In the genomic region with DNA sequence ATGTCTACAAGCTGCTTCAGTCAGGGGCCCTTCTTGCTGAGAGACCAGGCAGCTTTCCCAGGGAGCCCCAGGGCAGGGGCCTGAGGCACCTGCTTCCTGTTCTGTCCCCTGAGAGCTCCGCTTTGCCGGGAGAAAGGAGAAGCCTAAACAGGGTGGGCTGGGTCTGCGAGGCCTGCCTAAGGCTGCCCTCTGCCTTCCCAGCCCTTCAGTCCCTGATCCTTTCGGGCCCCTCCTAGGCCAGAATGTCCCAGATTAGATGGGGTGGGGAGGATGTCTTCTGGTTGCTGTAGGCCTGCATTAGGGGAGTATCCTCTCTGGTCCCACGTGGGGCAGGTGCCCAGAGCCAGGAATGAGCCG, we compare ENCODE assay signal across 10 cellular contexts.
DNase-seq lines count a peak whose midpoint lies in the region; ATAC-seq and TF ChIP-seq lines count a peak whose summit lies in the region.
"Had no signal": no experiment of that assay in that cellular context is flagged by ENCODE, and none has a peak within 500 bp of the region (broad histone marks: within the 10 kb centered on the region; RNA-seq: fewer than 3 reads in every experiment).

No MANE protein-coding gene starts in this region.

- H4K20me1 ChIP-seq in SK-N-SH (ENCODE audit: insufficient read depth) (no peaks in the 10 kb centered on the region), PC-9 (ENCODE audit: insufficient read depth) (no peaks in the 10 kb centered on the region)

- H3K9me2 ChIP-seq in SK-N-SH (no peaks in the 10 kb centered on the region), PC-9 (ENCODE audit: insufficient read depth) (no peaks in the 10 kb centered on the region)

- POLR2A ChIA-PET in SK-N-SH (lab: Yijun Ruan, JAX) = interaction anchor here (1.1 kb wide), 1 partner anchor 10 kb away, joined by 4 read pairs; no protein-coding TSS in a partner anchor
- POLR2A ChIA-PET in PC-9 (lab: Charles Lee; ENCODE audit: unreplicated experiment) = no interaction called here

- peak overlapping the region in 1 of 2 experiments; percentile 95; a peak in 2 of 4 replicates for H3K27ac ChIP-seq in SK-N-SH (ENCODE audit: low read depth in 2 of 2, low read length in 1 of 2)
- no peak overlapping the region for H3K27ac ChIP-seq in PC-9
- H3K27ac ChIP-seq in iPS DF 6.9 (ENCODE audit: low read length) = peak overlapping the region; percentile 58
- peak overlapping the region in 2 of 3 donors; percentile 51 to 93 for H3K27ac ChIP-seq in thyroid gland

- CTCF ChIA-PET in SK-N-SH (lab: Yijun Ruan, JAX) (interaction anchor here (1.1 to 4.0 kb wide), 8 partner anchors 9 to 189 kb away, joined by 3 to 33 read pairs (median 8); no protein-coding TSS in a partner anchor), PC-9 (lab: Charles Lee) (interaction anchor here (0.5 kb wide), 1 partner anchor 195 kb away, joined by 3 read pairs; no protein-coding TSS in a partner anchor)

- no peak for TF ChIP-seq CTCF in SK-N-SH (IDR thresholded peaks at IDR 0.05)
- no peak for TF ChIP-seq CTCF in PC-9 (conservative IDR thresholded peaks at IDR 0.05)
- TF ChIP-seq CTCF in thyroid gland (IDR thresholded peaks at IDR 0.05) = no peak

- no peak for TF ChIP-seq POLR2A in thyroid gland (IDR thresholded peaks at IDR 0.05)

- no peak overlapping the region for H3K4me3 ChIP-seq in SK-N-SH (ENCODE audit: low read depth in 2 of 2, low read length in 1 of 2)
- H3K4me3 ChIP-seq in PC-9 = peak overlapping the region; percentile 42; the same call in 1 of the 2 replicates
- H3K4me3 ChIP-seq in iPS DF 6.9 (ENCODE audit: low read length) = no peak overlapping the region
- no peak overlapping the region for H3K4me3 ChIP-seq in thyroid gland (replicated peaks in 1 of 3)

- WGBS in SK-N-SH (ENCODE audit: low lambda C conversion rate) = no CpG with 5 or more reads among the region's 6 CpGs
- WGBS in iPS DF 6.9 (ENCODE audit: insufficient coverage, insufficient read length) = no CpG with 5 or more reads among the region's 6 CpGs
- 35 to 51% methylated on average over 6 of the region's 6 CpGs for WGBS in thyroid gland, 2 donors

- H3K9ac ChIP-seq in SK-N-SH = no peak overlapping the region

- H2AFZ ChIP-seq in SK-N-SH (ENCODE audit: low read depth) (no peak overlapping the region), PC-9 (no peak overlapping the region)

- H3K27me3 ChIP-seq in SK-N-SH (ENCODE audit: insufficient read depth) = no peaks in the 10 kb centered on the region
- H3K27me3 ChIP-seq in PC-9 (ENCODE audit: insufficient read depth, low read depth) = no peaks in the 10 kb centered on the region
- no peaks in the 10 kb centered on the region for H3K27me3 ChIP-seq in iPS DF 6.9 (ENCODE audit: control insufficient read depth, insufficient read depth, low read length)
- H3K27me3 ChIP-seq in thyroid gland = no peaks in the 10 kb centered on the region

- TF ChIP-seq EP300 in SK-N-SH (IDR thresholded peaks at IDR 0.05; ENCODE audit: borderline replicate concordance in 1 of 2, low read depth in 1 of 2, low read length in 1 of 2) = no peak

- no peaks in the 10 kb centered on the region for H3K36me3 ChIP-seq in SK-N-SH (replicated peaks in 1 of 2; ENCODE audit: control insufficient read depth in 1 of 2, insufficient read depth in 2 of 2, low read length in 1 of 2)
- H3K36me3 ChIP-seq in PC-9 (ENCODE audit: low read depth) = no peaks in the 10 kb centered on the region
- no peaks in the 10 kb centered on the region for H3K36me3 ChIP-seq in iPS DF 6.9 (ENCODE audit: control insufficient read depth, insufficient read depth, low read length)
- H3K36me3 ChIP-seq in thyroid gland = no peaks in the 10 kb centered on the region

- intact Hi-C loops in PC-9 (cut with micrococcal nuclease; ENCODE audit: unreplicated experiment) = no loop called here
- intact Hi-C loops in thyroid gland (cut with DNase I) = no loop called here

- peak; percentile 33 for DNase-seq in SK-N-SH
- no peak for DNase-seq in PC-9
- DNase-seq in iPS DF 6.9 (ENCODE audit: low read depth, low spot score) = no peak
- no peak for DNase-seq in thyroid gland
- DNase-seq in stimulated activated CD4-positive, alpha-beta T cell treated with anti-CD3 and anti-CD28 coated beads, Interleukin-4, amount 100 ng/mL, for 4 hours = no peak
- DNase-seq in hypothalamus (lab: John Stamatoyannopoulos, UW) = no peak
- DNase-seq in activated CD4-positive, alpha-beta T cell treated with anti-CD3 and anti-CD28 coated beads for 48 hours = no peak
- DNase-seq: amniotic stem cell, kidney had no signal

- H3K4me1 ChIP-seq in SK-N-SH (ENCODE audit: control insufficient read depth in 1 of 2, insufficient read depth in 2 of 2, low read depth in 1 of 2, low read length in 1 of 2) (peaks cover 33 to 62% of the 10 kb centered on the region in 2 experiments), PC-9 (replicated peaks; ENCODE audit: insufficient read depth) (peaks cover 67% of the 10 kb centered on the region), iPS DF 6.9 (ENCODE audit: control insufficient read depth, insufficient read depth, low read length) (peaks cover 38% of the 10 kb centered on the region), thyroid gland (peaks cover 49 to 70% of the 10 kb centered on the region in 2 donors)

- BruUV-seq in PC-9 (replicated peaks; lab: Mats Ljungman, UMichigan) = no TSS peak

- H3K9me3 ChIP-seq in SK-N-SH = no peaks in the 10 kb centered on the region
- H3K9me3 ChIP-seq in PC-9 (ENCODE audit: insufficient read depth, low read depth) = no peaks in the 10 kb centered on the region
- H3K9me3 ChIP-seq in iPS DF 6.9 (ENCODE audit: control insufficient read depth, insufficient read depth, low read length) = no peaks in the 10 kb centered on the region
- no peaks in the 10 kb centered on the region for H3K9me3 ChIP-seq in thyroid gland

- H3K79me2 ChIP-seq in SK-N-SH (ENCODE audit: insufficient read depth) (no peaks in the 10 kb centered on the region), PC-9 (ENCODE audit: low read depth) (no peaks in the 10 kb centered on the region)

- H3K4me2 ChIP-seq in SK-N-SH = peak overlapping the region; percentile 62; the same call in 1 of the 2 replicates
- H3K4me2 ChIP-seq in PC-9 = peak overlapping the region; percentile 55

- no peaks in the 10 kb centered on the region for H3F3A ChIP-seq in SK-N-SH (replicated peaks; ENCODE audit: insufficient read depth)
- H3F3A ChIP-seq in PC-9 (ENCODE audit: insufficient read depth, low read depth) = peaks cover 49% of the 10 kb centered on the region

- ATAC-seq in SK-N-SH treated with all-trans-retinoic acid at 6 μM for 48 hours = no peak

- TF ChIP-seq RAD21 in SK-N-SH (IDR thresholded peaks at IDR 0.05; ENCODE audit: low read length) = no peak

TF ChIP-seq in SK-N-SH, 30 proteins besides CTCF, POLR2A, EP300 and RAD21:
- TF ChIP-seq RCOR1 (IDR thresholded peaks at IDR 0.05; ENCODE audit: low read length) = no peak
- TF ChIP-seq, protein P1, sequence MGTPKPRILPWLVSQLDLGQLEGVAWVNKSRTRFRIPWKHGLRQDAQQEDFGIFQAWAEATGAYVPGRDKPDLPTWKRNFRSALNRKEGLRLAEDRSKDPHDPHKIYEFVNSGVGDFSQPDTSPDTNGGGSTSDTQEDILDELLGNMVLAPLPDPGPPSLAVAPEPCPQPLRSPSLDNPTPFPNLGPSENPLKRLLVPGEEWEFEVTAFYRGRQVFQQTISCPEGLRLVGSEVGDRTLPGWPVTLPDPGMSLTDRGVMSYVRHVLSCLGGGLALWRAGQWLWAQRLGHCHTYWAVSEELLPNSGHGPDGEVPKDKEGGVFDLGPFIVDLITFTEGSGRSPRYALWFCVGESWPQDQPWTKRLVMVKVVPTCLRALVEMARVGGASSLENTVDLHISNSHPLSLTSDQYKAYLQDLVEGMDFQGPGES (IDR thresholded peaks at IDR 0.05; ENCODE audit: low read depth, low read length) = no peak

TF ChIP-seq in SK-N-SH treated with all-trans-retinoic acid at 6 μM for 48 hours, 23 proteins besides CTCF, POLR2A, EP300 and RAD21 (continues in another document):
- TF ChIP-seq ARNTL (CRISPR knock-in tag; IDR thresholded peaks at IDR 0.05; ENCODE audit: borderline replicate concordance, low read depth) = no peak
- TF ChIP-seq, protein P2, sequence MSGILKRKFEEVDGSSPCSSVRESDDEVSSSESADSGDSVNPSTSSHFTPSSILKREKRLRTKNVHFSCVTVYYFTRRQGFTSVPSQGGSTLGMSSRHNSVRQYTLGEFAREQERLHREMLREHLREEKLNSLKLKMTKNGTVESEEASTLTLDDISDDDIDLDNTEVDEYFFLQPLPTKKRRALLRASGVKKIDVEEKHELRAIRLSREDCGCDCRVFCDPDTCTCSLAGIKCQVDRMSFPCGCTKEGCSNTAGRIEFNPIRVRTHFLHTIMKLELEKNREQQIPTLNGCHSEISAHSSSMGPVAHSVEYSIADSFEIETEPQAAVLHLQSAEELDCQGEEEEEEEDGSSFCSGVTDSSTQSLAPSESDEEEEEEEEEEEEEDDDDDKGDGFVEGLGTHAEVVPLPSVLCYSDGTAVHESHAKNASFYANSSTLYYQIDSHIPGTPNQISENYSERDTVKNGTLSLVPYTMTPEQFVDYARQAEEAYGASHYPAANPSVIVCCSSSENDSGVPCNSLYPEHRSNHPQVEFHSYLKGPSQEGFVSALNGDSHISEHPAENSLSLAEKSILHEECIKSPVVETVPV (CRISPR knock-in tag; IDR thresholded peaks at IDR 0.05) = no peak
- TF ChIP-seq ZC3H10 (CRISPR knock-in tag; IDR thresholded peaks at IDR 0.05) = no peak
- TF ChIP-seq RARB (CRISPR knock-in tag; IDR thresholded peaks at IDR 0.05) = no peak
- TF ChIP-seq, protein P3, sequence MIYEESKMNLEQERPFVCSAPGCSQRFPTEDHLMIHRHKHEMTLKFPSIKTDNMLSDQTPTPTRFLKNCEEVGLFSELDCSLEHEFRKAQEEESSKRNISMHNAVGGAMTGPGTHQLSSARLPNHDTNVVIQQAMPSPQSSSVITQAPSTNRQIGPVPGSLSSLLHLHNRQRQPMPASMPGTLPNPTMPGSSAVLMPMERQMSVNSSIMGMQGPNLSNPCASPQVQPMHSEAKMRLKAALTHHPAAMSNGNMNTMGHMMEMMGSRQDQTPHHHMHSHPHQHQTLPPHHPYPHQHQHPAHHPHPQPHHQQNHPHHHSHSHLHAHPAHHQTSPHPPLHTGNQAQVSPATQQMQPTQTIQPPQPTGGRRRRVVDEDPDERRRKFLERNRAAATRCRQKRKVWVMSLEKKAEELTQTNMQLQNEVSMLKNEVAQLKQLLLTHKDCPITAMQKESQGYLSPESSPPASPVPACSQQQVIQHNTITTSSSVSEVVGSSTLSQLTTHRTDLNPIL (CRISPR knock-in tag; IDR thresholded peaks at IDR 0.05; ENCODE audit: low read depth) = no peak
- TF ChIP-seq ZNF70 (CRISPR knock-in tag; IDR thresholded peaks at IDR 0.05) = no peak
- TF ChIP-seq OSR1 (CRISPR knock-in tag; IDR thresholded peaks at IDR 0.05) = no peak
- no peak for TF ChIP-seq CSDC2 (CRISPR knock-in tag; IDR thresholded peaks at IDR 0.05)
- TF ChIP-seq TCF4 (CRISPR knock-in tag; IDR thresholded peaks at IDR 0.05; ENCODE audit: borderline replicate concordance) = no peak
- TF ChIP-seq BACH2 (CRISPR knock-in tag; IDR thresholded peaks at IDR 0.05; ENCODE audit: borderline replicate concordance) = no peak
- no peak for TF ChIP-seq ESRRG (CRISPR knock-in tag; IDR thresholded peaks at IDR 0.05)
- no peak for TF ChIP-seq GLIS3 (CRISPR knock-in tag; IDR thresholded peaks at IDR 0.05)
